ENCODE assay signal across 20 cellular contexts in the genomic region with DNA sequence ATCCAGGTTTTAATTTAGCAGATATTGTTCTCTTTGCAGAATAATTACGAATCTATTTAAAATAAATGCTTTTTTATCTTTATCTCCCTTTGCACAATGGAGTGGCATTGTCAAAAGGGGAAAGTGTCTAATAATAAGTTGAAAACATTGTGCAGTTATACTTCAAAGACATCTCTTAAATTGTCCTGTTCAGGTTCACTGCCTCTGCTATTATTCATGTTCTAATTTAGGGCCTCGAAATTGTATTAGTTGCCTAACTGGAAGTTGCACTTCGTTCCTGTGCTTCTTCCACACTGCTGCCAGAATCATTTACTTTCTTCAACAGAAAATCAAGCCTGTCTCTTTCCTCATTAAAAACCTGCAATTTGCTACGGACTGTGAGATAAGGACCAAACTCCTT.
DNase-seq lines count a peak whose midpoint lies in the region; ATAC-seq lines count a peak whose summit lies in the region.
"Had no signal": no experiment of that assay in that cellular context is flagged by ENCODE, and none has a peak within 500 bp of the region (broad histone marks: within the 10 kb centered on the region; RNA-seq: fewer than 3 reads in every experiment).

No MANE protein-coding gene starts in this region.

- no peaks in the 10 kb centered on the region for H3K9me3 ChIP-seq in subcutaneous abdominal adipose tissue (ENCODE audit: control insufficient read depth in 5 of 5, low read length in 5 of 5)
- H3K9me3 ChIP-seq: SJSA1 had no signal

- DNase-seq in Right ventricle myocardium superior, result no peak
- DNase-seq in Right ventricle myocardium inferior (ENCODE audit: missing footprints), result no peak
- DNase-seq in NCI-H69 (lab: John Stamatoyannopoulos, UW), result peak; percentile 9
- DNase-seq in left ventricle myocardium superior, result no peak
- no peak for DNase-seq in NK-92 (lab: John Stamatoyannopoulos, UW; ENCODE audit: unreplicated experiment)
- DNase-seq in activated CD8-positive, alpha-beta memory T cell treated with anti-CD3 and anti-CD28 coated beads, Interleukin-2, amount 50 U/mL, for 48 hours, result no peak
- DNase-seq in NK-92 treated with Interleukin-12 subunit alpha and Interleukin-12 subunit beta, amount 100 ng/mL, for 24 hours (lab: John Stamatoyannopoulos, UW), result no peak
- DNase-seq: activated CD4-positive, alpha-beta memory T cell treated with anti-CD3 and anti-CD28 coated beads for 36 hours; activated effector memory CD4-positive, alpha-beta T cell treated with anti-CD3 and anti-CD28 coated beads, Interleukin-2, amount 50 U/mL, for 16 hours; DMS53; GF-D8; NCI-H1092 treated with DMSO at 0.1 percent for 48 hours; NCI-H2081 treated with DMSO at 0.1 percent for 48 hours; stimulated activated CD4-positive, alpha-beta T cell treated with anti-CD3 and anti-CD28 coated beads, Interleukin-4, amount 100 ng/mL, for 24 hours; stimulated activated naive CD8-positive, alpha-beta T cell treated with anti-CD3 and anti-CD28 coated beads, Interleukin-15, Interleukin-2, amounts not matched to agents 100 U/mL and 50 U/mL, for 24 hours; trophoblast cell had no signal

- H3K4me1 ChIP-seq in subcutaneous abdominal adipose tissue (ENCODE audit: control insufficient read depth in 5 of 5, insufficient read depth in 5 of 5, low read length in 5 of 5), result peaks cover 0 to 38% (median 23%) of the 10 kb centered on the region in 5 donors
- H3K4me1 ChIP-seq: SJSA1 had no signal

- H3K4me3 ChIP-seq in subcutaneous abdominal adipose tissue (ENCODE audit: low read depth in 1 of 5, low read length in 5 of 5), result no peak overlapping the region
- H3K4me3 ChIP-seq: SJSA1 had no signal

- no peaks in the 10 kb centered on the region for H3K36me3 ChIP-seq in subcutaneous abdominal adipose tissue (ENCODE audit: control insufficient read depth in 5 of 5, insufficient read depth in 5 of 5, low read length in 5 of 5)
- H3K36me3 ChIP-seq: SJSA1 had no signal

- ATAC-seq in Right ventricle myocardium superior (ENCODE audit: poor library complexity) (peak; percentile 50), Right ventricle myocardium inferior (no peak), left ventricle myocardium superior (peak; percentile 57)
- ATAC-seq: Panc1; stimulated activated naive CD8-positive, alpha-beta T cell treated with anti-CD3 and anti-CD28 coated beads, Interleukin-15, Interleukin-2, amounts not matched to agents 100 U/mL and 50 U/mL, for 24 hours; WTC11 had no signal

- intact Hi-C loops in Right ventricle myocardium superior (cut with DNase I), result no loop called here
- intact Hi-C loops in Right ventricle myocardium inferior (cut with DNase I), result loop anchor here (5.0 kb wide), 1 partner anchor 96 kb away; no protein-coding TSS in a partner anchor
- intact Hi-C loops in left ventricle myocardium superior (cut with micrococcal nuclease), result loop anchor here (10.0 kb wide), 1 partner anchor 149 kb away; a partner anchor contains a TSS

- H3K27ac ChIP-seq in subcutaneous abdominal adipose tissue (ENCODE audit: low read depth, low read length), result peak overlapping the region; percentile 65
- H3K27ac ChIP-seq: SJSA1 had no signal

- H3K27me3 ChIP-seq in subcutaneous abdominal adipose tissue (ENCODE audit: control insufficient read depth in 5 of 5, insufficient read depth in 4 of 5, low read length in 5 of 5), result no peaks in the 10 kb centered on the region
- H3K27me3 ChIP-seq: SJSA1 had no signal

- H3K9ac ChIP-seq in subcutaneous abdominal adipose tissue (ENCODE audit: low read length in 5 of 5), result no peak overlapping the region
